22 cellular contexts compared by ENCODE assay signal in the genomic region with DNA sequence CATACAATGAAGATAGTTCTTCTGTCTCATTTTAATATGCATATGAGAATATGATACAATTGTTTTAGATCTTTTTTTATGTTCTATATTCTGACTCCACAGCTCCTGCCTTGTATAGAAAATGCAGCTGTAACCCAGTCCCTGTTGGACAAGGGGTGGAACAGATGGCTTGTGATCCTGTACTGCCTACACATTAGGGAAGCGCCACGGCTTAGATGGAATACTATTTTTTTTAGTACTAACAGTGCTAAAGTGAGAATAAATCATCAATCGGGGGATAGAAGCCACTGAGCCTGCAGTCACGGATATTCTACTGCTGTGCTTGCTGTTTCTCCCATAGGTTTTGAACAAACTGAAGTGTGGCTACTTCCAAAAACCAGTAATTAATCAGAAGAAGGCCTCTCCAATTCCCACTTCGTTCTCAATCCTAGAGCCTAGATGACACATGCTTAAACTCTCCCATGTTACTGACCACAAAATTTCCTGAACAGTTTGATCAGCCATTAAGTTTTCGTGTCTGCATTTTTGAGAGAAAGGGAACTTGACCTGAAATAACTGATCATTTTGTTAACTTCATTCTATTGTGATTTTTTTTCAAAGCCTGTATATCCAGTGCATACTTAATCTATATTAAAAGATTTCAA.
DNase-seq lines count a peak whose midpoint lies in the region; ATAC-seq lines count a peak whose summit lies in the region.
"Had no signal": no experiment of that assay in that cellular context is flagged by ENCODE, and none has a peak within 500 bp of the region (broad histone marks: within the 10 kb centered on the region; RNA-seq: fewer than 3 reads in every experiment).

No MANE protein-coding gene starts in this region.

- H3K4me3 Mint-ChIP-seq in stimulated activated naive B cell treated with anti-CD40 and anti-IgM and Interleukin-4, amounts not matched to agents 10 μg/mL and 1 μg/mL and 100 μg/mL, for 72 hours: no peak overlapping the region
- H3K4me3 Mint-ChIP-seq: central memory CD8-positive, alpha-beta T cell; IgD-negative memory B cell; T-helper 1 cell treated with Interleukin-12 subunit alpha and Interleukin-12 subunit beta and Interleukin-4 antibody, amounts not matched to agents 30 μg/mL and 1 μg/mL, for 36 hours had no signal

- H3K36me3 Mint-ChIP-seq in stimulated activated naive B cell treated with anti-CD40 and anti-IgM and Interleukin-4, amounts not matched to agents 10 μg/mL and 1 μg/mL and 100 μg/mL, for 72 hours: no peaks in the 10 kb centered on the region

- DNase-seq in G401 (ENCODE audit: low spot score) (peak; percentile 50), NCI-H1694 treated with DMSO at 0.1 percent for 48 hours (lab: John Stamatoyannopoulos, UW) (peak; percentile 60), cerebellum (ENCODE audit: low spot score) (peak; percentile 23), skeletal muscle cell (ENCODE audit: low read depth) (peak; percentile 21), HT-29 (ENCODE audit: low spot score) (no peak), LoVo (ENCODE audit: low spot score) (no peak)
- no peak for DNase-seq in stimulated activated naive B cell treated with anti-CD40 and anti-IgM and Interleukin-4, amounts not matched to agents 10 μg/mL and 1 μg/mL and 100 μg/mL, for 72 hours
- DNase-seq: activated CD4-positive, alpha-beta T cell treated with anti-CD3 and anti-CD28 coated beads, Interleukin-2, amount 50 U/mL, for 1 hour; activated CD8-positive, alpha-beta memory T cell treated with anti-CD3 and anti-CD28 coated beads, Interleukin-2, amount 50 U/mL, for 4 hours; activated effector memory CD4-positive, alpha-beta T cell treated with anti-CD3 and anti-CD28 coated beads, Interleukin-2, amount 50 U/mL, for 16 hours; amniotic stem cell; erythroblast; left ventricle myocardium superior; NCI-H2081 treated with DMSO at 0.1 percent for 48 hours; NCI-H82 had no signal

- no peak overlapping the region for H3K27ac Mint-ChIP-seq in stimulated activated naive B cell treated with anti-CD40 and anti-IgM and Interleukin-4, amounts not matched to agents 10 μg/mL and 1 μg/mL and 100 μg/mL, for 72 hours
- H3K27ac Mint-ChIP-seq: IgD-negative memory B cell; T-helper 1 cell treated with Interleukin-12 subunit alpha and Interleukin-12 subunit beta and Interleukin-4 antibody, amounts not matched to agents 30 μg/mL and 1 μg/mL, for 36 hours had no signal

- H3K9me3 Mint-ChIP-seq in stimulated activated naive B cell treated with anti-CD40 and anti-IgM and Interleukin-4, amounts not matched to agents 10 μg/mL and 1 μg/mL and 100 μg/mL, for 72 hours: peaks cover 8 to 23% of the 10 kb centered on the region in 2 donors

- no peak for ATAC-seq in stimulated activated naive B cell treated with anti-CD40 and anti-IgM and Interleukin-4, amounts not matched to agents 10 μg/mL and 1 μg/mL and 100 μg/mL, for 72 hours (replicated peaks)
- no peak for ATAC-seq in HG02970 (IDR thresholded peaks at IDR 0.05; ENCODE audit: low FRiP score, unreplicated experiment)
- ATAC-seq: left ventricle myocardium superior, Panc1 had no signal

- in situ Hi-C loops in G401 (cut with HindIII; ENCODE audit: low sequenced_read_pairs): no loop called here

- no peak overlapping the region for H3K4me3 ChIP-seq in skeletal muscle cell (ENCODE audit: low read depth, low read length)
- H3K4me3 ChIP-seq: SJSA1, thoracic aorta had no signal

- no peaks in the 10 kb centered on the region for H3K27me3 Mint-ChIP-seq in stimulated activated naive B cell treated with anti-CD40 and anti-IgM and Interleukin-4, amounts not matched to agents 10 μg/mL and 1 μg/mL and 100 μg/mL, for 72 hours
- H3K27me3 Mint-ChIP-seq: central memory CD8-positive, alpha-beta T cell; IgD-negative memory B cell had no signal

- no peaks in the 10 kb centered on the region for H3K4me1 Mint-ChIP-seq in stimulated activated naive B cell treated with anti-CD40 and anti-IgM and Interleukin-4, amounts not matched to agents 10 μg/mL and 1 μg/mL and 100 μg/mL, for 72 hours
- H3K4me1 Mint-ChIP-seq: central memory CD8-positive, alpha-beta T cell had no signal

Comparison
In these comparisons a context has a peak if more than half of its experiments do, and no peak if none do; other contexts are left out.
1. DNase-seq: peak in G401 (single experiment), NCI-H1694 treated with DMSO at 0.1 percent for 48 hours (single experiment), cerebellum (single experiment) and skeletal muscle cell (single experiment); none in stimulated activated naive B cell treated with anti-CD40 and anti-IgM and Interleukin-4, amounts not matched to agents 10 μg/mL and 1 μg/mL and 100 μg/mL, for 72 hours (single experiment), HT-29 (single experiment) and LoVo (single experiment).